Comparison of ENCODE assay signal across 1 cellular context in genomic region chr10:111756541-111757061, GRCh38.
TF ChIP-seq lines count a peak whose summit lies in the region.

No MANE protein-coding gene starts in this region.

TF ChIP-seq in H1, 55 proteins besides CTCF, POLR2A, EP300 and RAD21 (continued from another document):
- TF ChIP-seq CHD7 (IDR thresholded peaks at IDR 0.05; ENCODE audit: insufficient replicate concordance, low read length) (no peak), SRF (IDR thresholded peaks at IDR 0.05; ENCODE audit: low read depth, low read length) (no peak), SIRT6 (IDR thresholded peaks at IDR 0.05; ENCODE audit: low read length) (no peak), RFX5 (IDR thresholded peaks at IDR 0.05; ENCODE audit: borderline replicate concordance, low read depth, low read length) (no peak), POU5F1 (IDR thresholded peaks at IDR 0.05; ENCODE audit: low read depth, low read length) (no peak), SP2 (IDR thresholded peaks at IDR 0.05; ENCODE audit: low read length) (no peak), MAFK (IDR thresholded peaks at IDR 0.05; ENCODE audit: low read depth, low read length) (no peak), MAX (IDR thresholded peaks at IDR 0.05) (peak; percentile 85), TAF7 (optimal IDR thresholded peaks at IDR 0.05; ENCODE audit: borderline replicate concordance, low read depth, low read length) (no peak), SUZ12 (IDR thresholded peaks at IDR 0.05; ENCODE audit: low read length) (no peak), JUND (IDR thresholded peaks at IDR 0.05; ENCODE audit: low read length) (no peak), SP1 (IDR thresholded peaks at IDR 0.05; ENCODE audit: low read depth, low read length) (no peak), KDM1A (IDR thresholded peaks at IDR 0.05; ENCODE audit: borderline replicate concordance, low read length) (no peak), RNF2 (IDR thresholded peaks at IDR 0.05; ENCODE audit: borderline replicate concordance, low read depth, low read length, missing control alignments, poor library complexity, severe bottlenecking) (no peak), CBX5 (IDR thresholded peaks at IDR 0.05; ENCODE audit: low read depth, low read length) (no peak), ASH2L (IDR thresholded peaks at IDR 0.05; ENCODE audit: low read length) (no peak), ATF2 (IDR thresholded peaks at IDR 0.05; ENCODE audit: low read length) (no peak), NRF1 (IDR thresholded peaks at IDR 0.05; ENCODE audit: low read depth, low read length) (no peak), HDAC2 (IDR thresholded peaks at IDR 0.05; ENCODE audit: borderline replicate concordance in 1 of 2, low read depth in 2 of 2, low read length in 2 of 2) (no peak), E2F6 (IDR thresholded peaks at IDR 0.05) (peak; percentile 67), ATF3 (IDR thresholded peaks at IDR 0.05; ENCODE audit: insufficient read depth, low read depth, low read length) (no peak), YY1 (IDR thresholded peaks at IDR 0.05; ENCODE audit: low read depth, low read length) (peak; percentile 47; the same call in 1 of the 2 replicates)
